8 cellular contexts compared by ENCODE assay signal in genomic region chr10:42553064-42553407, GRCh38.
DNase-seq lines count a peak whose midpoint lies in the region; ATAC-seq and TF ChIP-seq lines count a peak whose summit lies in the region.

No MANE protein-coding gene starts in this region.

- peak overlapping the region; percentile 68 to 92 (median 80) for H3K4me3 ChIP-seq in gastrocnemius medialis

- intact Hi-C loops in Right ventricle myocardium superior (cut with DNase I) (loop anchor here (5.0 kb wide), 1 partner anchor 84 kb away; the partner anchor contains the start of gene ZNF33B), gastrocnemius medialis (cut with DNase I; ENCODE audit: low total_unique reads) (loop anchor here (1.0 to 5.0 kb wide), 2 partner anchors 85 to 229 kb away; partner anchors contain the start of genes BMS1 and ZNF33B)

- peak overlapping the region; percentile 48 to 81 (median 75) for H3K27ac ChIP-seq in gastrocnemius medialis

- peaks cover 10 to 11% of the 10 kb centered on the region in 2 donors for H3K4me1 ChIP-seq in gastrocnemius medialis

- no peaks in the 10 kb centered on the region for H3K27me3 ChIP-seq in gastrocnemius medialis

- TF ChIP-seq POLR2A in gastrocnemius medialis (IDR thresholded peaks at IDR 0.05) = no peak

- H3K36me3 ChIP-seq in gastrocnemius medialis = no peaks in the 10 kb centered on the region

- DNase-seq in Right ventricle myocardium superior (no peak), gastrocnemius medialis (no peak), pons (ENCODE audit: low spot score) (no peak), DMS53 (lab: John Stamatoyannopoulos, UW) (no peak), KBM-7 (no peak)

- ATAC-seq in GM18867 (IDR thresholded peaks at IDR 0.05; ENCODE audit: unreplicated experiment) = peak; percentile 32
- peak; percentile 26 for ATAC-seq in HG02763 (IDR thresholded peaks at IDR 0.05; ENCODE audit: unreplicated experiment)
- peak; percentile 24 for ATAC-seq in SK-N-SH treated with all-trans-retinoic acid at 6 μM for 48 hours
- peak; percentile 62 for ATAC-seq in Right ventricle myocardium superior (ENCODE audit: poor library complexity)
- peak; percentile 48 to 63 for ATAC-seq in gastrocnemius medialis

- no peaks in the 10 kb centered on the region for H3K9me3 ChIP-seq in gastrocnemius medialis

- no peak for TF ChIP-seq CTCF in gastrocnemius medialis (IDR thresholded peaks at IDR 0.05 in 4 of 5, conservative IDR thresholded peaks at IDR 0.05 in 1 of 5)

- in situ Hi-C loops in gastrocnemius medialis (cut with MboI; ENCODE audit: low sequenced_read_pairs in 4 of 4) = loop anchor here in 2 of 4 donors (10.0 kb wide), 1 partner anchor 232 kb away; the partner anchor contains the start of gene BMS1 (in 2 of the 2)
- in situ Hi-C loops in KBM-7 (cut with MboI; ENCODE audit: low pct_unique_long_range_greater_than_20kb, low sequenced_read_pairs) = no loop called here

TF ChIP-seq in SK-N-SH treated with all-trans-retinoic acid at 6 μM for 48 hours, 23 proteins besides CTCF, POLR2A, EP300 and RAD21:
- TF ChIP-seq ZFP3 (CRISPR knock-in tag; IDR thresholded peaks at IDR 0.05) (no peak), TCF4 (CRISPR knock-in tag; IDR thresholded peaks at IDR 0.05; ENCODE audit: borderline replicate concordance) (no peak), PATZ1 (CRISPR knock-in tag; IDR thresholded peaks at IDR 0.05; ENCODE audit: borderline replicate concordance) (no peak), SNAI2 (CRISPR knock-in tag; IDR thresholded peaks at IDR 0.05) (no peak), ZNF70 (CRISPR knock-in tag; IDR thresholded peaks at IDR 0.05) (no peak), BACH2 (CRISPR knock-in tag; IDR thresholded peaks at IDR 0.05; ENCODE audit: borderline replicate concordance) (no peak), ZNF8 (CRISPR knock-in tag; IDR thresholded peaks at IDR 0.05) (no peak), POU6F1 (CRISPR knock-in tag; IDR thresholded peaks at IDR 0.05; ENCODE audit: borderline replicate concordance, low read depth) (no peak), ZNF565 (CRISPR knock-in tag; conservative IDR thresholded peaks at IDR 0.05; ENCODE audit: low read depth) (no peak), RARB (CRISPR knock-in tag; IDR thresholded peaks at IDR 0.05) (no peak), CREB5 (CRISPR knock-in tag; IDR thresholded peaks at IDR 0.05; ENCODE audit: low read depth) (no peak), ZC3H10 (CRISPR knock-in tag; IDR thresholded peaks at IDR 0.05) (no peak), CSDC2 (CRISPR knock-in tag; IDR thresholded peaks at IDR 0.05) (no peak), OSR1 (CRISPR knock-in tag; IDR thresholded peaks at IDR 0.05) (no peak), ESRRG (CRISPR knock-in tag; IDR thresholded peaks at IDR 0.05) (no peak), ZFP30 (CRISPR knock-in tag; IDR thresholded peaks at IDR 0.05) (no peak), TSHZ2 (CRISPR knock-in tag; IDR thresholded peaks at IDR 0.05) (no peak)
TF ChIP-seq in SK-N-SH treated with all-trans-retinoic acid at 6 μM for 48 hours: peak in this region for 0.
